18 cellular contexts compared by ENCODE assay signal in the genomic region with DNA sequence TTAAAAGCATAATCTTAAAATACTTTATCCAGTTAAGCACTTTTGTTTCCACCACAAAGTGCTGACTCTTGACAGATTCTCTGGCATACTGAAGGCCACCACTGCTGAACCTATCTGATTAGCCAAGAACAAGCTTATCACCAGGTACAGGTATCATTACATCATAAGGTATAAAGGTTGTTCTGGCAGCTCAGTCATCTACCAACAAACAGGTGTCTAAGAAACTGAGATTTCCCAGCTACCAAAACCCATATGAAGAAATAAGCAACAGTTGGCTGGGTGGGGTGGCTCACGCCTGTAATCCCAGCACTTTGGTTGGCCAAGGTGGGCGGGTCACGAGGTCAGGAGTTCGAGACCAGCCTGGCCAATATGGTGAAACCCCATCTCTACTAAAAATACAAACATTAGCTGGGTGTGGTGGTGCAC. TPM values are rescaled to one million over a fixed set of nuclear protein-coding genes. Genes with fewer than 3 reads are reported as not detected.
DNase-seq lines count a peak whose midpoint lies in the region; ATAC-seq and TF ChIP-seq lines count a peak whose summit lies in the region.
"Had no signal": no experiment of that assay in that cellular context is flagged by ENCODE, and none has a peak within 500 bp of the region (broad histone marks: within the 10 kb centered on the region; RNA-seq: fewer than 3 reads in every experiment).

No MANE protein-coding gene starts in this region.

- H3K27ac ChIP-seq in left ventricle myocardium inferior (replicated peaks) (peak overlapping the region; percentile 68), right cardiac atrium (ENCODE audit: low read length) (no peak overlapping the region), uterus (peak overlapping the region; percentile 1 to 71)
- H3K27ac ChIP-seq: GM23248 had no signal

- no peak for TF ChIP-seq POLR2A in uterus (IDR thresholded peaks at IDR 0.05)

- DNase-seq in left ventricle myocardium inferior (no peak), right cardiac atrium (no peak), left colon (no peak), neural crest cell (ENCODE audit: low read depth, low spot score) (no peak), uterus (no peak), superior temporal gyrus (ENCODE audit: extremely low spot score) (no peak)
- no peak for DNase-seq in activated CD4-positive, alpha-beta T cell treated with anti-CD3 and anti-CD28 coated beads, Interleukin-2, amount 10 ng/mL, durations not matched to agents 7 days and 5 days
- no peak for DNase-seq in activated effector memory CD4-positive, alpha-beta T cell treated with anti-CD3 and anti-CD28 coated beads, Interleukin-2, amount 50 U/mL, for 16 hours
- DNase-seq: 8988T; CD8-positive, alpha-beta memory T cell; DMS79 treated with DMSO at 0.1 percent for 48 hours; GM23248; HCEC 1CT; NCI-H1048; NCI-H1436 treated with DMSO at 0.1 percent for 48 hours; NCI-H2029 treated with DMSO at 0.1 percent for 48 hours; NCI-H82 had no signal

- no peaks in the 10 kb centered on the region for H3K9me3 Mint-ChIP-seq in neural crest cell
- H3K9me3 Mint-ChIP-seq in activated CD4-positive, alpha-beta T cell treated with anti-CD3 and anti-CD28 coated beads, Interleukin-2, amount 10 ng/mL, durations not matched to agents 7 days and 5 days: no peaks in the 10 kb centered on the region
- H3K9me3 Mint-ChIP-seq: CD8-positive, alpha-beta memory T cell had no signal

- peaks cover 27% of the 10 kb centered on the region for H3K4me1 Mint-ChIP-seq in neural crest cell
- peaks cover 55% of the 10 kb centered on the region for H3K4me1 Mint-ChIP-seq in activated CD4-positive, alpha-beta T cell treated with anti-CD3 and anti-CD28 coated beads, Interleukin-2, amount 10 ng/mL, durations not matched to agents 7 days and 5 days

- H3K27me3 Mint-ChIP-seq in neural crest cell (ENCODE audit: low read depth): no peaks in the 10 kb centered on the region
- H3K27me3 Mint-ChIP-seq in activated CD4-positive, alpha-beta T cell treated with anti-CD3 and anti-CD28 coated beads, Interleukin-2, amount 10 ng/mL, durations not matched to agents 7 days and 5 days: no peaks in the 10 kb centered on the region
- H3K27me3 Mint-ChIP-seq: CD8-positive, alpha-beta memory T cell had no signal

- ATAC-seq in right cardiac atrium (no peak), left colon (peak; percentile 69)

- POLR2A ChIA-PET in activated CD4-positive, alpha-beta T cell treated with anti-CD3 and anti-CD28 coated beads, Interleukin-2, amount 10 ng/mL, durations not matched to agents 7 days and 5 days (lab: Charles Lee): no interaction called here

- intact Hi-C loops in left ventricle myocardium inferior (cut with micrococcal nuclease): no loop called here
- intact Hi-C loops in right cardiac atrium (cut with DNase I): no loop called here
- intact Hi-C loops in left colon (cut with DNase I, micrococcal nuclease): no loop called here
- intact Hi-C loops in uterus (cut with DNase I; ENCODE audit: low total_unique reads): no loop called here

- 95% methylated on average over 4 of the region's 4 CpGs for WGBS in right cardiac atrium

- TF ChIP-seq CTCF in left ventricle myocardium inferior (IDR thresholded peaks at IDR 0.05; ENCODE audit: borderline replicate concordance) (no peak), neural crest cell (conservative IDR thresholded peaks at IDR 0.05) (no peak), uterus (IDR thresholded peaks at IDR 0.05) (no peak)

- no peaks in the 10 kb centered on the region for H3K36me3 Mint-ChIP-seq in neural crest cell (ENCODE audit: low read depth)
- H3K36me3 Mint-ChIP-seq in activated CD4-positive, alpha-beta T cell treated with anti-CD3 and anti-CD28 coated beads, Interleukin-2, amount 10 ng/mL, durations not matched to agents 7 days and 5 days (ENCODE audit: low read depth): peaks cover 42% of the 10 kb centered on the region

- H3K27me3 ChIP-seq in left ventricle myocardium inferior (ENCODE audit: low read depth) (no peaks in the 10 kb centered on the region), right cardiac atrium (ENCODE audit: control insufficient read depth, insufficient read depth) (no peaks in the 10 kb centered on the region), uterus (no peaks in the 10 kb centered on the region)
- H3K27me3 ChIP-seq: BLaER1 treated with 17β-estradiol and CSF1 and Interleukin-3, amounts not matched to agents 10 nM and 100 nM had no signal

- H3K36me3 ChIP-seq in left ventricle myocardium inferior (no peaks in the 10 kb centered on the region), uterus (no peaks in the 10 kb centered on the region)

- H3K4me3 Mint-ChIP-seq in neural crest cell: peak overlapping the region; percentile 34
- H3K4me3 Mint-ChIP-seq in activated CD4-positive, alpha-beta T cell treated with anti-CD3 and anti-CD28 coated beads, Interleukin-2, amount 10 ng/mL, durations not matched to agents 7 days and 5 days: no peak overlapping the region

- H3K27ac Mint-ChIP-seq in neural crest cell (ENCODE audit: unreplicated experiment): no peak overlapping the region
- no peak overlapping the region for H3K27ac Mint-ChIP-seq in activated CD4-positive, alpha-beta T cell treated with anti-CD3 and anti-CD28 coated beads, Interleukin-2, amount 10 ng/mL, durations not matched to agents 7 days and 5 days

- CTCF ChIA-PET in activated CD4-positive, alpha-beta T cell treated with anti-CD3 and anti-CD28 coated beads, Interleukin-2, amount 10 ng/mL, durations not matched to agents 7 days and 5 days (lab: Charles Lee): interaction anchor here (0.8 to 2.4 kb wide), 3 partner anchors 10 to 76 kb away, joined by 3 to 8 read pairs (median 5); no protein-coding TSS in a partner anchor

- H3K9me3 ChIP-seq in left ventricle myocardium inferior (replicated peaks) (no peaks in the 10 kb centered on the region), right cardiac atrium (ENCODE audit: control insufficient read depth, low read length) (peaks cover 3% of the 10 kb centered on the region), uterus (no peaks in the 10 kb centered on the region)

- H3K4me1 ChIP-seq in left ventricle myocardium inferior (peaks cover 75% of the 10 kb centered on the region), right cardiac atrium (ENCODE audit: control insufficient read depth, insufficient read depth, low read length) (peaks cover 8% of the 10 kb centered on the region), uterus (peaks cover 0 to 8% of the 10 kb centered on the region in 2 donors)

- H3K4me3 ChIP-seq in left ventricle myocardium inferior (no peak overlapping the region), right cardiac atrium (ENCODE audit: low read length) (no peak overlapping the region), uterus (no peak overlapping the region)
- H3K4me3 ChIP-seq: BLaER1 treated with 17β-estradiol and CSF1 and Interleukin-3, amounts not matched to agents 10 nM and 100 nM; GM23248 had no signal

RNA-seq across cellular contexts. Expression of gene MTMR12, which starts 5.0 kb away (rescaled TPM):
- 13.8 TPM for total RNA-seq in left ventricle myocardium inferior
- total RNA-seq in right cardiac atrium: 10 to 100 TPM; 19.1 to 28.1 (median 22.7) TPM
- polyA plus RNA-seq in right cardiac atrium: 6.2 TPM
- 10 to 100 TPM; 19.4 to 25.5 TPM for total RNA-seq in left colon
- 23.5 and 28.1 TPM in 2 replicates for total RNA-seq in neural crest cell
- 10 to 100 TPM; 37.6 to 96.6 (median 54.6) TPM for total RNA-seq in uterus
- total RNA-seq in activated CD4-positive, alpha-beta T cell treated with anti-CD3 and anti-CD28 coated beads, Interleukin-2, amount 10 ng/mL, durations not matched to agents 7 days and 5 days: 10 to 100 TPM; 24.3 to 29.1 TPM
